ENCODE assay signal across 8 cellular contexts in the genomic region with DNA sequence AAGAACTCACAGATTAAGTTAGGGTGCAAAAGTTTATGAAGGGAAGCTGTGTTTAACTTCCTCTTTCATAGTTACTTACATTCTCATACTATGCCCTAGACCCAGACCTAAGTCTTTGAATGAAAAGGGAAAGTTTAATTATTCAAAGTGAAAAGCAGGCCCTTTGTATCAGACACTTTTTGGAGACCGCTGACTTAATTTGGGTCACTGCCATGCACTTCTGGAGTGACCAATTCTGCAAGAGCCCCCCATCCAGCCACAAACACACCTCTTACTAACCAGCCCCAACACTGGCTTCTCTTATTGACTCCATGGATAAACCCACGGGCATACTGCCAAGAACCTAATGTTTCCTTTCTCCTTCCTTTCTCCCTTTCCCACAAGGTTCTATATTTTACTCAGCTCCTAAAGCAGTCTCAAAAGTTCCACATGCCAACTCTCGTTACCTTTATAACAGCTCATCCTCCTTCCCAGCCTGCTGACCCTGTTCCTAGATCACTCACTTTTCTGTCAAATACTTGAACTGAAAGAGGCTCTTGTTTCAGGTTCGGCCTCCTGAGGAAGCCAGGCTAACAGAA. TPM values are rescaled to one million over a fixed set of nuclear protein-coding genes. Genes with fewer than 3 reads are reported as not detected.
DNase-seq lines count a peak whose midpoint lies in the region; ATAC-seq, FAIRE-seq and TF ChIP-seq lines count a peak whose summit lies in the region.

No MANE protein-coding gene starts in this region.

- intact Hi-C loops in activated CD4-positive, alpha-beta memory T cell treated with anti-CD3 and anti-CD28 coated beads for 36 hours (cut with micrococcal nuclease) = loop anchor here (1.0 to 10.0 kb wide), 5 partner anchors 34 to 954 kb away; a partner anchor contains a TSS

- ATAC-seq in HG03108 (IDR thresholded peaks at IDR 0.05; ENCODE audit: unreplicated experiment) = peak; percentile 65

- peaks cover 38% of the 10 kb centered on the region for H3K36me3 Mint-ChIP-seq in activated CD4-positive, alpha-beta memory T cell treated with anti-CD3 and anti-CD28 coated beads for 36 hours
- peaks cover 32% of the 10 kb centered on the region for H3K36me3 Mint-ChIP-seq in nephron progenitor cell (ENCODE audit: low read depth)

- no peak overlapping the region for H3K4me3 Mint-ChIP-seq in activated CD4-positive, alpha-beta memory T cell treated with anti-CD3 and anti-CD28 coated beads for 36 hours
- no peak overlapping the region for H3K4me3 Mint-ChIP-seq in nephron progenitor cell

- peak; percentile 92 for FAIRE-seq in GM19239 (lab: Jason Lieb, UNC)

- no peaks in the 10 kb centered on the region for H3K9me3 Mint-ChIP-seq in activated CD4-positive, alpha-beta memory T cell treated with anti-CD3 and anti-CD28 coated beads for 36 hours
- H3K9me3 Mint-ChIP-seq in nephron progenitor cell = no peaks in the 10 kb centered on the region

- POLR2A ChIA-PET in activated CD4-positive, alpha-beta memory T cell treated with anti-CD3 and anti-CD28 coated beads for 36 hours (lab: Charles Lee) = interaction anchor here (0.9 to 1.5 kb wide), 2 partner anchors 34 to 47 kb away, joined by 3 to 6 read pairs; a partner anchor contains a TSS

- peak overlapping the region; percentile 52 for H3K27ac Mint-ChIP-seq in activated CD4-positive, alpha-beta memory T cell treated with anti-CD3 and anti-CD28 coated beads for 36 hours
- H3K27ac Mint-ChIP-seq in nephron progenitor cell = peak overlapping the region; percentile 94

- peak; percentile 5 for DNase-seq in COR-L47 (lab: John Stamatoyannopoulos, UW)
- no peak for DNase-seq in GM19239 (ENCODE audit: insufficient read length, low spot score)
- peak; percentile 56 for DNase-seq in activated CD4-positive, alpha-beta memory T cell treated with anti-CD3 and anti-CD28 coated beads for 36 hours
- DNase-seq in nephron progenitor cell = no peak
- DNase-seq in activated gamma-delta T cell treated with Interleukin-2 at 50 U/mL for 16 hours = no peak
- no peak for DNase-seq in NCI-H226
- DNase-seq in activated CD4-positive, CD25-positive, alpha-beta regulatory T cell (lab: John Stamatoyannopoulos, UW) = no peak

- TF ChIP-seq CTCF in nephron progenitor cell (IDR thresholded peaks at IDR 0.05) = no peak

- H3K4me1 Mint-ChIP-seq in activated CD4-positive, alpha-beta memory T cell treated with anti-CD3 and anti-CD28 coated beads for 36 hours (ENCODE audit: low read depth) = peaks cover 59% of the 10 kb centered on the region
- peaks cover 5% of the 10 kb centered on the region for H3K4me1 Mint-ChIP-seq in nephron progenitor cell

- H3K27me3 Mint-ChIP-seq in activated CD4-positive, alpha-beta memory T cell treated with anti-CD3 and anti-CD28 coated beads for 36 hours = no peaks in the 10 kb centered on the region
- no peaks in the 10 kb centered on the region for H3K27me3 Mint-ChIP-seq in nephron progenitor cell (ENCODE audit: low read depth, poor library complexity)

- CTCF ChIA-PET in activated CD4-positive, alpha-beta memory T cell treated with anti-CD3 and anti-CD28 coated beads for 36 hours (lab: Charles Lee) = no interaction called here

RNA-seq across cellular contexts. Expression of a gene that starts 34.5 kb away (rescaled TPM):
- total RNA-seq in activated CD4-positive, alpha-beta memory T cell treated with anti-CD3 and anti-CD28 coated beads for 36 hours = 100 to 1,000 TPM; 138 to 145 TPM

RNA-seq across cellular contexts. Expression of a gene that starts 34.6 kb away (rescaled TPM):
- total RNA-seq in activated CD4-positive, alpha-beta memory T cell treated with anti-CD3 and anti-CD28 coated beads for 36 hours = 10 to 100 TPM; 28.2 to 28.3 TPM

RNA-seq across cellular contexts. Expression of a gene that starts 47.8 kb away (rescaled TPM):
- total RNA-seq in activated CD4-positive, alpha-beta memory T cell treated with anti-CD3 and anti-CD28 coated beads for 36 hours = 10 to 100 TPM; 41.5 to 43.3 TPM

Comparison
In these comparisons a context has a peak if more than half of its experiments do, and no peak if none do; other contexts are left out.
1. DNase-seq: peak in COR-L47 (single experiment) and activated CD4-positive, alpha-beta memory T cell treated with anti-CD3 and anti-CD28 coated beads for 36 hours (single experiment); none in GM19239 (single experiment), nephron progenitor cell (single experiment), activated gamma-delta T cell treated with Interleukin-2 at 50 U/mL for 16 hours (single experiment), NCI-H226 (single experiment) and activated CD4-positive, CD25-positive, alpha-beta regulatory T cell (0 of 4).